In genomic region chr10:3874988-3875841, GRCh38 we compare ENCODE assay signal across 8 cellular contexts.
A peak's percentile ranks its signal among the peaks of the same experiment; 100 is the strongest.
DNase-seq lines count a peak whose midpoint lies in the region; ATAC-seq, FAIRE-seq and TF ChIP-seq lines count a peak whose summit lies in the region.

No MANE protein-coding gene starts in this region.

- H2AFZ ChIP-seq in HepG2 (ENCODE audit: low read length): no peak overlapping the region

- FAIRE-seq in HepG2 (lab: Jason Lieb, UNC): no peak

- no peaks in the 10 kb centered on the region for H3K79me2 ChIP-seq in HepG2 (ENCODE audit: insufficient read depth, low read length)

- H3K9me3 ChIP-seq in right lobe of liver: no peaks in the 10 kb centered on the region
- no peaks in the 10 kb centered on the region for H3K9me3 ChIP-seq in HepG2 (ENCODE audit: low read length)

- peak; percentile 20 to 43 (median 26) for ATAC-seq in right lobe of liver
- no peak for ATAC-seq in HepG2
- peak; percentile 61 for ATAC-seq in HG02938 (IDR thresholded peaks at IDR 0.05; ENCODE audit: unreplicated experiment)
- ATAC-seq in T-cell (replicated peaks in 1 of 4): peak; percentile 62 to 73 (median 70)

- TF ChIP-seq EP300 in HepG2 (IDR thresholded peaks at IDR 0.05; ENCODE audit: low read depth in 2 of 2, low read length in 2 of 2) (no peak), HepG2 (CRISPR knock-in tag; IDR thresholded peaks at IDR 0.05; ENCODE audit: borderline replicate concordance) (no peak)

- no peak for TF ChIP-seq RAD21 in HepG2 (CRISPR knock-in tag; IDR thresholded peaks at IDR 0.05)

- H3K9me3 Mint-ChIP-seq in T-cell: no peaks in the 10 kb centered on the region
- no peaks in the 10 kb centered on the region for H3K9me3 Mint-ChIP-seq in progenitor cell of endocrine pancreas (ENCODE audit: low read depth)

- no peak for TF ChIP-seq POLR2A in right lobe of liver (IDR thresholded peaks at IDR 0.05)
- no peak for TF ChIP-seq POLR2A in HepG2 (IDR thresholded peaks at IDR 0.05; ENCODE audit: insufficient read depth in 1 of 2, low read depth in 2 of 2, low read length in 2 of 2)

- WGBS in right lobe of liver (ENCODE audit: insufficient coverage, low coverage, low lambda C conversion rate, missing lambda C conversion rate): 55% methylated on average over 4 of the region's 6 CpGs
- WGBS in HepG2 (ENCODE audit: low lambda C conversion rate): 76% methylated on average over 6 of the region's 6 CpGs

- no peak overlapping the region for H3K27ac ChIP-seq in right lobe of liver
- H3K27ac ChIP-seq in HepG2 (ENCODE audit: extremely low read length, insufficient read depth, low read length): no peak overlapping the region

- H3K36me3 Mint-ChIP-seq in T-cell (no peaks in the 10 kb centered on the region), progenitor cell of endocrine pancreas (ENCODE audit: insufficient read depth) (no peaks in the 10 kb centered on the region)

- CTCF ChIA-PET in HepG2 (lab: Yijun Ruan, JAX; ENCODE audit: low intra/inter-chr PET ratio, low total read pairs) (no interaction called here), T-cell (lab: Charles Lee) (interaction anchor here in 1 of 2 donors (0.8 to 1.0 kb wide), 4 partner anchors 17 to 90 kb away, joined by 3 to 5 read pairs (median 4); partner anchors contain the start of gene KLF6)

- BruUV-seq in HepG2 (replicated peaks; lab: Mats Ljungman, UMichigan): no TSS peak

- intact Hi-C loops in right lobe of liver (cut with DNase I): no loop called here
- intact Hi-C loops in HepG2 (cut with micrococcal nuclease; ENCODE audit: unreplicated experiment): loop anchor here (5.0 kb wide), 1 partner anchor 862 kb away; no protein-coding TSS in a partner anchor

- H3K4me1 ChIP-seq in right lobe of liver (no peaks in the 10 kb centered on the region), HepG2 (ENCODE audit: insufficient read depth, low read length) (peaks cover 43% of the 10 kb centered on the region)

- DNase-seq in right lobe of liver (no peak), HepG2 (ENCODE audit: low spot score) (no peak), T-cell (peak in 16 of 34 experiments; percentile 5 to 57 (median 27)), medulla oblongata (ENCODE audit: extremely low spot score) (peak; percentile 58), COR-L47 (lab: John Stamatoyannopoulos, UW) (no peak), LoVo (ENCODE audit: low spot score) (no peak), progenitor cell of endocrine pancreas (ENCODE audit: low spot score, unreplicated experiment) (no peak)

- H3K27me3 Mint-ChIP-seq in T-cell: no peaks in the 10 kb centered on the region
- H3K27me3 Mint-ChIP-seq in progenitor cell of endocrine pancreas: peaks cover 2% of the 10 kb centered on the region

- no peaks in the 10 kb centered on the region for H3K36me3 ChIP-seq in right lobe of liver
- no peaks in the 10 kb centered on the region for H3K36me3 ChIP-seq in HepG2 (replicated peaks in 1 of 2; ENCODE audit: control insufficient read depth in 1 of 2, insufficient read depth in 2 of 2, low read length in 2 of 2)

- no peak overlapping the region for H3K4me3 ChIP-seq in right lobe of liver
- H3K4me3 ChIP-seq in HepG2 (replicated peaks in 1 of 3; ENCODE audit: insufficient read depth in 1 of 3, low read depth in 2 of 3, low read length in 3 of 3): no peak overlapping the region

- no peak for TF ChIP-seq CTCF in right lobe of liver (IDR thresholded peaks at IDR 0.05)
- no peak for TF ChIP-seq CTCF in HepG2 (CRISPR knock-in tag; IDR thresholded peaks at IDR 0.05)
- TF ChIP-seq CTCF in progenitor cell of endocrine pancreas (IDR thresholded peaks at IDR 0.05; ENCODE audit: unreplicated experiment): no peak

- peak overlapping the region; percentile 54 to 71 (median 63) for H3K4me3 Mint-ChIP-seq in T-cell
- no peak overlapping the region for H3K4me3 Mint-ChIP-seq in progenitor cell of endocrine pancreas (ENCODE audit: low read depth)

- in situ Hi-C loops in HepG2 (cut with HindIII; ENCODE audit: extremely low pct_ligation_motif_present, low pct_unique_long_range_greater_than_20kb): no loop called here

- no peak overlapping the region for H3K4me2 ChIP-seq in HepG2 (ENCODE audit: low read depth, low read length)

- H3K27ac Mint-ChIP-seq in T-cell: peak overlapping the region; percentile 94 to 99
- no peak overlapping the region for H3K27ac Mint-ChIP-seq in progenitor cell of endocrine pancreas

- H4K20me1 ChIP-seq in HepG2 (ENCODE audit: insufficient read depth, low read length): no peaks in the 10 kb centered on the region

- no peak overlapping the region for H3K9ac ChIP-seq in HepG2 (ENCODE audit: insufficient read depth, low read depth, low read length)

- no peaks in the 10 kb centered on the region for H3K27me3 ChIP-seq in right lobe of liver
- no peaks in the 10 kb centered on the region; a peak in 1 of 5 replicates for H3K27me3 ChIP-seq in HepG2 (ENCODE audit: control insufficient read depth in 1 of 2, insufficient read depth in 2 of 2, low read length in 2 of 2)

- H3K4me1 Mint-ChIP-seq in T-cell (peaks cover 57 to 68% (median 60%) of the 10 kb centered on the region in 3 donors), progenitor cell of endocrine pancreas (ENCODE audit: low read depth) (peaks cover 7% of the 10 kb centered on the region)

- POLR2A ChIA-PET in HepG2 (lab: Yijun Ruan, JAX) (interaction anchor here (1.0 to 1.3 kb wide), 3 partner anchors 24 to 92 kb away, joined by 3 read pairs; partner anchors contain the start of gene KLF6), T-cell (lab: Charles Lee) (interaction anchor here (0.7 to 5.1 kb wide), 14 partner anchors 10 to 545 kb away, joined by 3 to 110 read pairs (median 8); partner anchors contain the start of gene KLF6 (in 1 of the 2))

TF ChIP-seq in HepG2, 621 proteins besides CTCF, POLR2A, EP300 and RAD21:
- TF ChIP-seq MLXIP (CRISPR knock-in tag; IDR thresholded peaks at IDR 0.05; ENCODE audit: borderline replicate concordance) (no peak), POLR2AphosphoS2 (IDR thresholded peaks at IDR 0.05; ENCODE audit: low read depth, low read length) (no peak), ZNF30 (CRISPR knock-in tag; IDR thresholded peaks at IDR 0.05) (no peak)
TF ChIP-seq in HepG2: peak in this region for 0.
